In genomic region chr6:108587258-108588059, GRCh38 we compare ENCODE assay signal across 9 cellular contexts. TPM values are rescaled to one million over a fixed set of nuclear protein-coding genes. Genes with fewer than 3 reads are reported as not detected.
DNase-seq lines count a peak whose midpoint lies in the region; ATAC-seq and TF ChIP-seq lines count a peak whose summit lies in the region.
"Had no signal": no experiment of that assay in that cellular context is flagged by ENCODE, and none has a peak within 500 bp of the region (broad histone marks: within the 10 kb centered on the region; RNA-seq: fewer than 3 reads in every experiment).

No MANE protein-coding gene starts in this region.

- H3K36me3 ChIP-seq in GM23338 (ENCODE audit: insufficient read depth) (no peaks in the 10 kb centered on the region), adipocyte (ENCODE audit: control insufficient read depth, insufficient read depth, low read length, severe bottlenecking) (no peaks in the 10 kb centered on the region), sigmoid colon (no peaks in the 10 kb centered on the region)

- DNase-seq in GM23338 (ENCODE audit: low spot score) (no peak), adipocyte (ENCODE audit: low read depth) (peak; percentile 84), right cardiac atrium (no peak), sigmoid colon (peak; percentile 77), HPDE6-E6E7 (ENCODE audit: extremely low spot score) (no peak), G401 (ENCODE audit: low spot score) (no peak)
- DNase-seq: activated naive CD4-positive, alpha-beta T cell had no signal

- H3K9me2 ChIP-seq in GM23338 (ENCODE audit: insufficient read depth): no peaks in the 10 kb centered on the region

- peaks cover 73% of the 10 kb centered on the region for H3K4me1 Mint-ChIP-seq in GM23338

- peak overlapping the region; percentile 83 for H3K9ac ChIP-seq in adipocyte (ENCODE audit: low read length)

- TF ChIP-seq POLR2A in sigmoid colon (IDR thresholded peaks at IDR 0.05): no peak

- H3K9me3 Mint-ChIP-seq in GM23338: no peaks in the 10 kb centered on the region

- peaks cover 51% of the 10 kb centered on the region for H3K4me1 ChIP-seq in GM23338 (ENCODE audit: insufficient read depth)
- peaks cover 88% of the 10 kb centered on the region for H3K4me1 ChIP-seq in adipocyte (ENCODE audit: control insufficient read depth, insufficient read depth, low read length)
- peaks cover 54% of the 10 kb centered on the region for H3K4me1 ChIP-seq in right cardiac atrium (ENCODE audit: control insufficient read depth, insufficient read depth, low read length)
- H3K4me1 ChIP-seq in sigmoid colon: peaks cover 2 to 98% (median 96%) of the 10 kb centered on the region in 4 donors

- H3F3A ChIP-seq in GM23338 (replicated peaks; ENCODE audit: low read depth): no peaks in the 10 kb centered on the region

- peaks cover 79% of the 10 kb centered on the region for H3K79me2 ChIP-seq in GM23338 (replicated peaks; ENCODE audit: insufficient read depth)

- H3K27me3 Mint-ChIP-seq in GM23338 (ENCODE audit: insufficient read depth, low read depth, poor library complexity): no peaks in the 10 kb centered on the region

- intact Hi-C loops in right cardiac atrium (cut with DNase I) (no loop called here), sigmoid colon (cut with DNase I) (loop anchor here (2.0 kb wide), 1 partner anchor 21 kb away; no protein-coding TSS in a partner anchor)

- H3K27me3 ChIP-seq in GM23338 (ENCODE audit: insufficient read depth): no peaks in the 10 kb centered on the region
- H3K27me3 ChIP-seq in adipocyte (replicated peaks; ENCODE audit: control insufficient read depth, insufficient read depth, low read length): no peaks in the 10 kb centered on the region
- H3K27me3 ChIP-seq in right cardiac atrium (ENCODE audit: control insufficient read depth, insufficient read depth): no peaks in the 10 kb centered on the region
- no peaks in the 10 kb centered on the region for H3K27me3 ChIP-seq in sigmoid colon

- no peaks in the 10 kb centered on the region for H3K36me3 Mint-ChIP-seq in GM23338 (ENCODE audit: low read depth)

- H4K20me1 ChIP-seq in GM23338 (replicated peaks; ENCODE audit: insufficient read depth): no peaks in the 10 kb centered on the region

- H3K27ac Mint-ChIP-seq in GM23338: peak overlapping the region; percentile 66

- in situ Hi-C loops in G401 (cut with HindIII; ENCODE audit: low sequenced_read_pairs): no loop called here

- peak; percentile 11; the same call in 2 of the 3 replicates for ATAC-seq in GM23338
- ATAC-seq in right cardiac atrium: peak in 1 of 2 donors; percentile 28
- ATAC-seq in GM18861 (IDR thresholded peaks at IDR 0.05; ENCODE audit: unreplicated experiment): no peak
- ATAC-seq in HG03280 (IDR thresholded peaks at IDR 0.05; ENCODE audit: unreplicated experiment): no peak

- H3K9me3 ChIP-seq in adipocyte (ENCODE audit: control insufficient read depth, low read length) (no peaks in the 10 kb centered on the region), right cardiac atrium (ENCODE audit: control insufficient read depth, low read length) (no peaks in the 10 kb centered on the region), sigmoid colon (no peaks in the 10 kb centered on the region)

- peak overlapping the region; percentile 2; the same call in 1 of the 2 replicates for H3K4me2 ChIP-seq in GM23338

- no peak overlapping the region for H3K4me3 ChIP-seq in GM23338
- H3K4me3 ChIP-seq in adipocyte (ENCODE audit: low read length): peak overlapping the region; percentile 68
- H3K4me3 ChIP-seq in right cardiac atrium (ENCODE audit: low read length): peak overlapping the region; percentile 13
- H3K4me3 ChIP-seq in sigmoid colon: peak overlapping the region in 1 of 4 donors; percentile 9

- H3K27ac ChIP-seq in GM23338 (ENCODE audit: low read depth): peak overlapping the region; percentile 87; the same call in 1 of the 2 replicates
- H3K27ac ChIP-seq in right cardiac atrium (ENCODE audit: low read length): peak overlapping the region; percentile 92
- peak overlapping the region; percentile 81 to 90 (median 86) for H3K27ac ChIP-seq in sigmoid colon

- H3K4me3 Mint-ChIP-seq in GM23338: no peak overlapping the region

- no peak overlapping the region for H2AFZ ChIP-seq in GM23338

- WGBS in right cardiac atrium: 46% methylated on average over 9 of the region's 9 CpGs
- WGBS in sigmoid colon, 2 donors: 40 to 67% methylated on average over 9 of the region's 9 CpGs

- TF ChIP-seq EP300 in sigmoid colon (IDR thresholded peaks at IDR 0.05): peak in 1 of 4 donors; percentile 62

- no peak for TF ChIP-seq CTCF in GM23338 (conservative IDR thresholded peaks at IDR 0.05; ENCODE audit: low read depth in 2 of 2)
- no peak for TF ChIP-seq CTCF in sigmoid colon (IDR thresholded peaks at IDR 0.05)

TF ChIP-seq in GM23338, 12 proteins besides CTCF, POLR2A, EP300 and RAD21 (continues in another document):
- TF ChIP-seq EZH2phosphoT487 (IDR thresholded peaks at IDR 0.05; ENCODE audit: unreplicated experiment) (no peak), STAT1 (IDR thresholded peaks at IDR 0.05; ENCODE audit: unreplicated experiment) (no peak)
- TF ChIP-seq, protein P1, sequence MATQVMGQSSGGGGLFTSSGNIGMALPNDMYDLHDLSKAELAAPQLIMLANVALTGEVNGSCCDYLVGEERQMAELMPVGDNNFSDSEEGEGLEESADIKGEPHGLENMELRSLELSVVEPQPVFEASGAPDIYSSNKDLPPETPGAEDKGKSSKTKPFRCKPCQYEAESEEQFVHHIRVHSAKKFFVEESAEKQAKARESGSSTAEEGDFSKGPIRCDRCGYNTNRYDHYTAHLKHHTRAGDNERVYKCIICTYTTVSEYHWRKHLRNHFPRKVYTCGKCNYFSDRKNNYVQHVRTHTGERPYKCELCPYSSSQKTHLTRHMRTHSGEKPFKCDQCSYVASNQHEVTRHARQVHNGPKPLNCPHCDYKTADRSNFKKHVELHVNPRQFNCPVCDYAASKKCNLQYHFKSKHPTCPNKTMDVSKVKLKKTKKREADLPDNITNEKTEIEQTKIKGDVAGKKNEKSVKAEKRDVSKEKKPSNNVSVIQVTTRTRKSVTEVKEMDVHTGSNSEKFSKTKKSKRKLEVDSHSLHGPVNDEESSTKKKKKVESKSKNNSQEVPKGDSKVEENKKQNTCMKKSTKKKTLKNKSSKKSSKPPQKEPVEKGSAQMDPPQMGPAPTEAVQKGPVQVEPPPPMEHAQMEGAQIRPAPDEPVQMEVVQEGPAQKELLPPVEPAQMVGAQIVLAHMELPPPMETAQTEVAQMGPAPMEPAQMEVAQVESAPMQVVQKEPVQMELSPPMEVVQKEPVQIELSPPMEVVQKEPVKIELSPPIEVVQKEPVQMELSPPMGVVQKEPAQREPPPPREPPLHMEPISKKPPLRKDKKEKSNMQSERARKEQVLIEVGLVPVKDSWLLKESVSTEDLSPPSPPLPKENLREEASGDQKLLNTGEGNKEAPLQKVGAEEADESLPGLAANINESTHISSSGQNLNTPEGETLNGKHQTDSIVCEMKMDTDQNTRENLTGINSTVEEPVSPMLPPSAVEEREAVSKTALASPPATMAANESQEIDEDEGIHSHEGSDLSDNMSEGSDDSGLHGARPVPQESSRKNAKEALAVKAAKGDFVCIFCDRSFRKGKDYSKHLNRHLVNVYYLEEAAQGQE (IDR thresholded peaks at IDR 0.05; ENCODE audit: unreplicated experiment): no peak
- TF ChIP-seq, protein P2, sequence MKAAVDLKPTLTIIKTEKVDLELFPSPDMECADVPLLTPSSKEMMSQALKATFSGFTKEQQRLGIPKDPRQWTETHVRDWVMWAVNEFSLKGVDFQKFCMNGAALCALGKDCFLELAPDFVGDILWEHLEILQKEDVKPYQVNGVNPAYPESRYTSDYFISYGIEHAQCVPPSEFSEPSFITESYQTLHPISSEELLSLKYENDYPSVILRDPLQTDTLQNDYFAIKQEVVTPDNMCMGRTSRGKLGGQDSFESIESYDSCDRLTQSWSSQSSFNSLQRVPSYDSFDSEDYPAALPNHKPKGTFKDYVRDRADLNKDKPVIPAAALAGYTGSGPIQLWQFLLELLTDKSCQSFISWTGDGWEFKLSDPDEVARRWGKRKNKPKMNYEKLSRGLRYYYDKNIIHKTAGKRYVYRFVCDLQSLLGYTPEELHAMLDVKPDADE (IDR thresholded peaks at IDR 0.05): no peak

RNA-seq across cellular contexts. Expression of gene FOXO3, which starts 26.7 kb away (rescaled TPM):
- 20.2 and 20.4 TPM in 2 replicates for total RNA-seq in GM23338 (2014; rRNA removed; shearing (Covaris generic))
- polyA plus RNA-seq in GM23338 (2016; fragmentation: Nextera tagmentation; extraction: Ambion mirVana) (9.1 and 9.8 TPM in 2 replicates), right cardiac atrium (16.4 TPM), sigmoid colon (10 to 100 TPM; 13.8 to 22.9 (median 19.7) TPM)
- total RNA-seq in right cardiac atrium (10 to 100 TPM; 33.2 to 50.0 (median 39.8) TPM), sigmoid colon (10 to 100 TPM; 66.4 to 84.7 (median 78.8) TPM)
- 13.7 and 15.7 TPM in 2 replicates for total RNA-seq in G401 (2014; rRNA removed; shearing (Covaris generic))

Comparison
In these comparisons a context has a peak if more than half of its experiments do, and no peak if none do; other contexts are left out.
1. DNase-seq: peak in adipocyte (single experiment) and sigmoid colon (single experiment); none in GM23338 (single experiment), right cardiac atrium (0 of 3), HPDE6-E6E7 (single experiment) and G401 (single experiment).
2. Peak in every context shown above with its lines, with median percentiles within 50 percentile points of each other: H3K27ac ChIP-seq.